In genomic region chr2:219277703-219278654, GRCh38 we compare ENCODE assay signal across 8 cellular contexts. TPM values are rescaled to one million over a fixed set of nuclear protein-coding genes. Genes with fewer than 3 reads are reported as not detected.
A peak's percentile ranks its signal among the peaks of the same experiment; 100 is the strongest.
DNase-seq lines count a peak whose midpoint lies in the region; ATAC-seq, FAIRE-seq and TF ChIP-seq lines count a peak whose summit lies in the region.

No MANE protein-coding gene starts in this region.

- H3K36me3 ChIP-seq in HAP-1 (replicated peaks) (peaks cover 3% of the 10 kb centered on the region; the same call in 1 of the 2 replicates), brain microvascular endothelial cell (replicated peaks) (peaks cover 2% of the 10 kb centered on the region), smooth muscle cell (ENCODE audit: low read depth) (no peaks in the 10 kb centered on the region)

- FAIRE-seq in TTC549 (lab: Jason Lieb, UNC) = peak; percentile 56

- DNase-seq in DMS153 treated with DMSO at 0.1 percent for 48 hours (lab: John Stamatoyannopoulos, UW; ENCODE audit: unreplicated experiment) (peak; percentile 68), HAP-1 (ENCODE audit: low spot score in 2 of 2) (peak; percentile 74 to 86), NCI-H1930 (lab: John Stamatoyannopoulos, UW) (peak; percentile 59 to 67), brain microvascular endothelial cell (peak; percentile 77), iPS-NIHi11 (ENCODE audit: low spot score) (peak; percentile 83), smooth muscle cell (lab: John Stamatoyannopoulos, UW; ENCODE audit: unreplicated experiment) (peak; percentile 56)

- in situ Hi-C loops in HAP-1 (cut with MboI; ENCODE audit: low sequenced_read_pairs) (no loop called here), brain microvascular endothelial cell (cut with HindIII; ENCODE audit: low pct_ligation_motif_present, low sequenced_read_pairs) (no loop called here)

- H3K27me3 ChIP-seq in HAP-1 (ENCODE audit: low read depth) = no peaks in the 10 kb centered on the region; the same call in 1 of the 2 replicates
- H3K27me3 ChIP-seq in brain microvascular endothelial cell (replicated peaks) = no peaks in the 10 kb centered on the region
- no peaks in the 10 kb centered on the region for H3K27me3 ChIP-seq in smooth muscle cell (ENCODE audit: low read depth)

- 28% methylated on average over 25 of the region's 25 CpGs for WGBS in smooth muscle cell (ENCODE audit: low lambda C conversion rate)

- TF ChIP-seq CTCF in brain microvascular endothelial cell (IDR thresholded peaks at IDR 0.05; ENCODE audit: low read depth, low read length, missing control alignments) (peak; percentile 99), smooth muscle cell (IDR thresholded peaks at IDR 0.05; ENCODE audit: borderline replicate concordance, insufficient read depth, poor library complexity, severe bottlenecking) (peak; percentile 97)

- H3K9ac ChIP-seq in smooth muscle cell (ENCODE audit: low read depth) = peak overlapping the region; percentile 79

- H3K9me3 ChIP-seq in HAP-1 (no peaks in the 10 kb centered on the region), smooth muscle cell (replicated peaks; ENCODE audit: low read depth) (no peaks in the 10 kb centered on the region)

- peak overlapping the region; percentile 78 for H3K4me2 ChIP-seq in smooth muscle cell

- H3F3A ChIP-seq in smooth muscle cell (ENCODE audit: low read depth) = peaks cover 15% of the 10 kb centered on the region

- peak overlapping the region; percentile 48; the same call in 1 of the 2 replicates for H3K4me3 ChIP-seq in HAP-1
- no peak overlapping the region for H3K4me3 ChIP-seq in brain microvascular endothelial cell (ENCODE audit: low read depth, low read length)
- H3K4me3 ChIP-seq in smooth muscle cell = no peak overlapping the region

- H2AFZ ChIP-seq in smooth muscle cell (ENCODE audit: low read depth) = peak overlapping the region; percentile 71

- H3K27ac ChIP-seq in brain microvascular endothelial cell (peak overlapping the region; percentile 98), smooth muscle cell (ENCODE audit: low read depth) (peak overlapping the region; percentile 99)

- no peaks in the 10 kb centered on the region for H3K79me2 ChIP-seq in smooth muscle cell (ENCODE audit: low read depth)

- H4K20me1 ChIP-seq in smooth muscle cell (ENCODE audit: low read depth) = no peaks in the 10 kb centered on the region

- no peak for ATAC-seq in HG02840 (IDR thresholded peaks at IDR 0.05; ENCODE audit: low FRiP score, unreplicated experiment)

- H3K4me1 ChIP-seq in HAP-1 (peaks cover 12% of the 10 kb centered on the region), smooth muscle cell (ENCODE audit: low read depth) (peaks cover 18% of the 10 kb centered on the region)

RNA-seq across cellular contexts. Expression of gene DNAJB2, which starts 1.2 kb away (rescaled TPM):
- total RNA-seq in smooth muscle cell = 37.2 and 52.4 TPM in 2 replicates
- polyA plus RNA-seq in smooth muscle cell = 14.3 and 24.2 TPM in 2 replicates

RNA-seq across cellular contexts. Expression of gene TUBA4A, which starts 24.3 kb away (rescaled TPM):
- total RNA-seq in smooth muscle cell = 44.0 and 53.2 TPM in 2 replicates
- polyA plus RNA-seq in smooth muscle cell = 29.4 and 86.5 TPM in 2 replicates

RNA-seq across cellular contexts. Expression of gene TUBA4B, which starts 24.9 kb away (rescaled TPM):
- not detected in 2 replicates for total RNA-seq in smooth muscle cell
- not detected in 2 replicates for polyA plus RNA-seq in smooth muscle cell

RNA-seq across cellular contexts. Expression of gene PTPRN, which starts 31.2 kb away (rescaled TPM):
- 10.7 and 19.4 TPM in 2 replicates for total RNA-seq in smooth muscle cell
- polyA plus RNA-seq in smooth muscle cell = 31.1 and 36.4 TPM in 2 replicates

RNA-seq across cellular contexts. Expression of gene STK16, which starts 32.7 kb away (rescaled TPM):
- 15.2 and 17.8 TPM in 2 replicates for total RNA-seq in smooth muscle cell
- 8.8 and 9.6 TPM in 2 replicates for polyA plus RNA-seq in smooth muscle cell
